26 cellular contexts compared by ENCODE assay signal in the genomic region with DNA sequence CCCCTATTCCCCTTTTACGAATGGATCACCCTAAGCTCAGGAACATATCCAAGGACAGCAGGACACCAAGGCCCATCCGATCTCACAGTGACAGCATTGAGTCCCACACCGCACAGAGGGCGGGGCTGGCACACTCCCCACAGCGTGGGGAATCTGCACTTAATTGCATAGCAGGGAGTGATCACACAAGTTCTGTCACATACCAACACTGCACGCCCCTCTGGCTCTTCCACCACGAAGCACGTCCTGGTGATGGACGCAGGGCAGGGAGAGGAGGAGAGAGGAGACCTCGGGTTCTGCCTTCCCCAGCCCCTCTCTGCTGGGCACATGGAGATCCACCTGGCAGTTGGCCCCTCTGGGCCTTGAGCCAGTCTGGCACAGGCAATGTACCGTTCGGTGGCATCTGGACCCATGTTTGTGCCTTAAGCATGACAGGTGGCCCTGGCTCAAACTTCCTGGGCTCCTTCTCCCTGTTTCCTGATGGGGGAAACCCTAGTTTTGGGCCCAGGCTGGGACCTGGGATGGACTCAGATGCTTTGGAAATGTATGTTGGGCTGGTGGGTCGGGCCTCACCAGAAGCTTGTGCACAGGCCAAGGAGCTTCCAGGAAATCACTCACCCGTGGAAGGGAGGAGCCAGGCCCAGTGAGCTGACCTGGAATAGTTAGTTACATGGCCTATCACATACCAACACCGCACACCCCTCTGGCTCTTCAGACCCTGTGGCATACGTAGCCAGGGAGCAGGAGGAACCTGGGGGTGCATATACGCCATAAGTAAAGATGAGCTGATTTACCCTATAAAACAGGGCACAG.
"Had no signal": no experiment of that assay in that cellular context is flagged by ENCODE, and none has a peak within 500 bp of the region (broad histone marks: within the 10 kb centered on the region; RNA-seq: fewer than 3 reads in every experiment).

No MANE protein-coding gene starts in this region.

- H3K27me3 ChIP-seq: hepatocyte, upper lobe of left lung had no signal

- H3K27ac ChIP-seq: hepatocyte, parathyroid adenoma, skin epidermis, thoracic aorta, upper lobe of left lung had no signal

- ATAC-seq: activated CD8-positive, alpha-beta T cell treated with anti-CD3 and anti-CD28 coated beads for 36 hours; activated T-cell treated with anti-CD3 and anti-CD28 coated beads, Interleukin-2, amount 50 U/mL, for 4 hours; activated T-helper 17 cell treated with anti-CD3 and anti-CD28 coated beads, Interleukin-2, amount 50 U/mL, for 72 hours; naive thymus-derived CD4-positive, alpha-beta T cell; right cardiac atrium; WTC11 had no signal

- FAIRE-seq: bronchial epithelial cell, colon, frontal cortex, keratinocyte had no signal

- H3K36me3 ChIP-seq: thoracic aorta, upper lobe of left lung had no signal

- H3K4me3 ChIP-seq: hepatocyte, skin epidermis, thoracic aorta, upper lobe of left lung had no signal

- H3K9ac ChIP-seq: parathyroid adenoma had no signal

- DNase-seq: activated CD4-positive, alpha-beta T cell treated with anti-CD3 and anti-CD28 coated beads for 1 hour; activated CD4-positive, alpha-beta T cell treated with anti-CD3 and anti-CD28 coated beads, Interleukin-2, amount 10 ng/mL, durations not matched to agents 7 days and 5 days; activated CD8-positive, alpha-beta T cell treated with anti-CD3 and anti-CD28 coated beads for 36 hours; activated naive CD4-positive, alpha-beta T cell; activated T-cell treated with anti-CD3 and anti-CD28 coated beads, Interleukin-2, amount 50 U/mL, for 4 hours; anterior cingulate cortex; dermis blood vessel endothelial cell; effector CD4-positive, alpha-beta T cell; midbrain; naive thymus-derived CD4-positive, alpha-beta T cell; occipital lobe; right cardiac atrium; stimulated activated CD4-positive, alpha-beta T cell treated with anti-CD3 and anti-CD28 coated beads, Interleukin-12 subunit alpha, Interleukin-12 subunit beta, amount 100 ng/mL, for 4 hours; stimulated activated CD4-positive, alpha-beta T cell treated with anti-CD3 and anti-CD28 coated beads, Interleukin-4, amount 100 ng/mL, for 1 hour; T1000 had no signal

- H3K4me1 ChIP-seq: parathyroid adenoma, upper lobe of left lung had no signal
